In genomic region chr9:4262735-4263141, GRCh38 we compare ENCODE assay signal across 1 cellular context.
TF ChIP-seq lines count a peak whose summit lies in the region.

No MANE protein-coding gene starts in this region.

TF ChIP-seq in HepG2, 621 proteins besides CTCF, POLR2A, EP300 and RAD21 (continued from another document):
- no peak for TF ChIP-seq ZHX1 (CRISPR knock-in tag; IDR thresholded peaks at IDR 0.05; ENCODE audit: low read depth)
- TF ChIP-seq FOSL2 (CRISPR knock-in tag; IDR thresholded peaks at IDR 0.05), result peak; percentile 44
- 0 out of 2 replicates have a peak, but pooled peaks have one; percentile 24 for TF ChIP-seq NR2F6 (IDR thresholded peaks at IDR 0.05)
- no peak for TF ChIP-seq NR2F6 (CRISPR knock-in tag; IDR thresholded peaks at IDR 0.05)
TF ChIP-seq in HepG2: peak in this region for 4.
